Comparison of ENCODE assay signal across 15 cellular contexts in genomic region chr10:127346604-127347003, GRCh38.
DNase-seq lines count a peak whose midpoint lies in the region; ATAC-seq and TF ChIP-seq lines count a peak whose summit lies in the region.
"Had no signal": no experiment of that assay in that cellular context is flagged by ENCODE, and none has a peak within 500 bp of the region (broad histone marks: within the 10 kb centered on the region; RNA-seq: fewer than 3 reads in every experiment).

No MANE protein-coding gene starts in this region.

- in situ Hi-C loops in GM13977 (cut with MboI; ENCODE audit: low pct_unique_long_range_greater_than_20kb, low sequenced_read_pairs, unreplicated experiment) = no loop called here

- H3K27me3 Mint-ChIP-seq in activated naive CD8-positive, alpha-beta T cell treated with anti-CD3 and anti-CD28 coated beads, Interleukin-2, amount 50 U/mL, for 24 hours = no peaks in the 10 kb centered on the region

- H3K4me3 Mint-ChIP-seq in activated naive CD8-positive, alpha-beta T cell treated with anti-CD3 and anti-CD28 coated beads, Interleukin-2, amount 50 U/mL, for 24 hours = no peak overlapping the region

- no peak overlapping the region for H3K27ac Mint-ChIP-seq in activated naive CD8-positive, alpha-beta T cell treated with anti-CD3 and anti-CD28 coated beads, Interleukin-2, amount 50 U/mL, for 24 hours

- H3K9me3 Mint-ChIP-seq in activated naive CD8-positive, alpha-beta T cell treated with anti-CD3 and anti-CD28 coated beads, Interleukin-2, amount 50 U/mL, for 24 hours = no peaks in the 10 kb centered on the region

- peak; percentile 66 for ATAC-seq in HG02610 (IDR thresholded peaks at IDR 0.05; ENCODE audit: unreplicated experiment)
- peak; percentile 43 for ATAC-seq in activated naive CD8-positive, alpha-beta T cell treated with anti-CD3 and anti-CD28 coated beads, Interleukin-2, amount 50 U/mL, for 24 hours
- ATAC-seq: A549, PC-3 had no signal

- no peaks in the 10 kb centered on the region for H3K4me1 Mint-ChIP-seq in activated naive CD8-positive, alpha-beta T cell treated with anti-CD3 and anti-CD28 coated beads, Interleukin-2, amount 50 U/mL, for 24 hours

- H3K36me3 Mint-ChIP-seq in activated naive CD8-positive, alpha-beta T cell treated with anti-CD3 and anti-CD28 coated beads, Interleukin-2, amount 50 U/mL, for 24 hours (ENCODE audit: low read depth) = no peaks in the 10 kb centered on the region

- no peak for TF ChIP-seq CTCF in GM13977 (IDR thresholded peaks at IDR 0.05; ENCODE audit: extremely low read depth, insufficient read depth, missing control alignments)

- peak; percentile 37 for DNase-seq in activated CD4-positive, alpha-beta T cell treated with anti-CD3 and anti-CD28 coated beads for 48 hours
- no peak for DNase-seq in activated CD4-positive, alpha-beta T cell treated with anti-CD3 and anti-CD28 coated beads, Interleukin-2, amount 50 U/mL, for 4 hours
- peak; percentile 62 for DNase-seq in GM13977 (ENCODE audit: low spot score)
- DNase-seq in activated naive CD8-positive, alpha-beta T cell treated with anti-CD3 and anti-CD28 coated beads, Interleukin-2, amount 50 U/mL, for 24 hours = peak; percentile 1
- DNase-seq in AML-193 (lab: John Stamatoyannopoulos, UW) = no peak
- no peak for DNase-seq in EL
- DNase-seq in NOMO-1 (lab: John Stamatoyannopoulos, UW; ENCODE audit: unreplicated experiment in 2 of 2) = no peak
- DNase-seq: activated gamma-delta T cell treated with Interleukin-2 at 50 U/mL for 16 hours, DMS79 treated with DMSO at 0.1 percent for 48 hours, left ventricle myocardium inferior, NCI-H1092, PC-3, stomach had no signal

Comparison
In these comparisons a context has a peak if more than half of its experiments do, and no peak if none do; other contexts are left out.
1. DNase-seq: peak in activated CD4-positive, alpha-beta T cell treated with anti-CD3 and anti-CD28 coated beads for 48 hours (single experiment), GM13977 (single experiment) and activated naive CD8-positive, alpha-beta T cell treated with anti-CD3 and anti-CD28 coated beads, Interleukin-2, amount 50 U/mL, for 24 hours (single experiment); none in activated CD4-positive, alpha-beta T cell treated with anti-CD3 and anti-CD28 coated beads, Interleukin-2, amount 50 U/mL, for 4 hours (0 of 2), AML-193 (0 of 2), EL (single experiment) and NOMO-1 (0 of 2).